1 cellular context compared by ENCODE assay signal in the genomic region with DNA sequence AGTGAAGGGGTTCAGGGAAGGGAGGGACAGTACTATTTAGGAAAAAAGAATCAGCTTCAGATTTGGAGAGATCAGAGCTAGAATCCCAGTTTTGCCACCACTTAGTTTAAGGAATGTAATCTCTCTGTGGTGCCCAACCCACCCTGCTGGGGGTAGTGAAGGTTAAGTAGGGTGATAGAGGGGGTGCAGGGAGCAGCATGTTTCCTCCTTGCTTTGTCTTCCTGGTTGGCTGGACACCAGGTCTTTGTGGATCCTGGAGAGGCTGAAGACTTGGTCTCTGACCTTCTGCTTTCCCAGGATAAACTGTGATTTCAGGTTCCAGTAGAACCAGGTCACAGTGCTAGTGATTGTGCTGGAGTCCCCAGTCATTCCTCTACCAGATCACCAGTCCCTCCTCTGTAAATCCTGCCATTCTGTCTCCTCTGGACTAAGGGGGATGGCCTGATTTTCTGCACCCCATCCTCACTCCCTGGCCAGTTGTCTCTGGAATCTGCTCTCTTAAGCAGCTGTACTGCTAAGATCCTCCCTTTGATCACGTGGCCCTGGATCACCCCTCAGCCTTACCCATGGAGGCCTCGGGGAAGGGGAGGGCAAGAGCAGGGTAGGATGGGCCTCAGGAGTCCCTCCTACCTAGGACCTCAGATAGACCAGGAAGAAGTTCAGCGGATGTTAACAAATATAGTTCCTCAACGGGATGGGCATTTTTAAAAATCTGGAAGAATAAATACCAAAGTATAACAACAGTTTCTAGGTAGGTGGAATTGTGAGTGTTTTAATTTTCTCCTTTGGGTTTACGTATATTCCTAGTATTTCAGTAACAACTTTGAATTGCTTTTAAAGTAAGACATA.
A peak's percentile ranks its signal among the peaks of the same experiment; 100 is the strongest.
TF ChIP-seq lines count a peak whose summit lies in the region.

No MANE protein-coding gene starts in this region.

TF ChIP-seq in HEK293, 187 proteins besides CTCF, POLR2A, EP300 and RAD21 (continued from another document):
- TF ChIP-seq ZNF148 (tag by site-specific recombination; IDR thresholded peaks at IDR 0.05; ENCODE audit: borderline replicate concordance) (no peak), SP2 (tag by site-specific recombination; IDR thresholded peaks at IDR 0.05) (peak; percentile 84), GLIS2 (tag by site-specific recombination; IDR thresholded peaks at IDR 0.05) (no peak), SP3 (tag by site-specific recombination; IDR thresholded peaks at IDR 0.05) (peak; percentile 73), ZNF843 (tag by site-specific recombination; IDR thresholded peaks at IDR 0.05) (no peak), ZBTB17 (tag by site-specific recombination; IDR thresholded peaks at IDR 0.05) (peak; percentile 90), MYNN (tag by site-specific recombination; IDR thresholded peaks at IDR 0.05; ENCODE audit: borderline replicate concordance) (no peak), ZNF521 (tag by site-specific recombination; IDR thresholded peaks at IDR 0.05) (no peak), ATF2 (tag by site-specific recombination; IDR thresholded peaks at IDR 0.05; ENCODE audit: low read depth) (no peak), ZNF366 (tag by site-specific recombination; conservative IDR thresholded peaks at IDR 0.05) (0 out of 2 replicates have a peak, but pooled peaks have one; percentile 11), WT1 (tag by site-specific recombination; IDR thresholded peaks at IDR 0.05) (peak; percentile 53), ZEB2 (tag by site-specific recombination; IDR thresholded peaks at IDR 0.05) (no peak), ZFP41 (tag by site-specific recombination; IDR thresholded peaks at IDR 0.05; ENCODE audit: borderline replicate concordance) (no peak), ZNF670 (tag by site-specific recombination; IDR thresholded peaks at IDR 0.05; ENCODE audit: low read depth) (no peak), SALL2 (tag by site-specific recombination; IDR thresholded peaks at IDR 0.05; ENCODE audit: borderline replicate concordance) (no peak), ZBTB11 (tag by site-specific recombination; conservative IDR thresholded peaks at IDR 0.05; ENCODE audit: low read depth) (no peak)
- TF ChIP-seq, protein P1, sequence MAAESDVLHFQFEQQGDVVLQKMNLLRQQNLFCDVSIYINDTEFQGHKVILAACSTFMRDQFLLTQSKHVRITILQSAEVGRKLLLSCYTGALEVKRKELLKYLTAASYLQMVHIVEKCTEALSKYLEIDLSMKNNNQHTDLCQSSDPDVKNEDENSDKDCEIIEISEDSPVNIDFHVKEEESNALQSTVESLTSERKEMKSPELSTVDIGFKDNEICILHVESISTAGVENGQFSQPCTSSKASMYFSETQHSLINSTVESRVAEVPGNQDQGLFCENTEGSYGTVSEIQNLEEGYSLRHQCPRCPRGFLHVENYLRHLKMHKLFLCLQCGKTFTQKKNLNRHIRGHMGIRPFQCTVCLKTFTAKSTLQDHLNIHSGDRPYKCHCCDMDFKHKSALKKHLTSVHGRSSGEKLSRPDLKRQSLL (tag by site-specific recombination; IDR thresholded peaks at IDR 0.05) = no peak
- TF ChIP-seq, protein P2, sequence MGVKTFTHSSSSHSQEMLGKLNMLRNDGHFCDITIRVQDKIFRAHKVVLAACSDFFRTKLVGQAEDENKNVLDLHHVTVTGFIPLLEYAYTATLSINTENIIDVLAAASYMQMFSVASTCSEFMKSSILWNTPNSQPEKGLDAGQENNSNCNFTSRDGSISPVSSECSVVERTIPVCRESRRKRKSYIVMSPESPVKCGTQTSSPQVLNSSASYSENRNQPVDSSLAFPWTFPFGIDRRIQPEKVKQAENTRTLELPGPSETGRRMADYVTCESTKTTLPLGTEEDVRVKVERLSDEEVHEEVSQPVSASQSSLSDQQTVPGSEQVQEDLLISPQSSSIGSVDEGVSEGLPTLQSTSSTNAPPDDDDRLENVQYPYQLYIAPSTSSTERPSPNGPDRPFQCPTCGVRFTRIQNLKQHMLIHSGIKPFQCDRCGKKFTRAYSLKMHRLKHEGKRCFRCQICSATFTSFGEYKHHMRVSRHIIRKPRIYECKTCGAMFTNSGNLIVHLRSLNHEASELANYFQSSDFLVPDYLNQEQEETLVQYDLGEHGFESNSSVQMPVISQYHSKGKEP (tag by site-specific recombination; IDR thresholded peaks at IDR 0.05) = no peak
TF ChIP-seq in HEK293: peak in this region for 9.
